ENCODE assay signal across 8 cellular contexts in the genomic region with DNA sequence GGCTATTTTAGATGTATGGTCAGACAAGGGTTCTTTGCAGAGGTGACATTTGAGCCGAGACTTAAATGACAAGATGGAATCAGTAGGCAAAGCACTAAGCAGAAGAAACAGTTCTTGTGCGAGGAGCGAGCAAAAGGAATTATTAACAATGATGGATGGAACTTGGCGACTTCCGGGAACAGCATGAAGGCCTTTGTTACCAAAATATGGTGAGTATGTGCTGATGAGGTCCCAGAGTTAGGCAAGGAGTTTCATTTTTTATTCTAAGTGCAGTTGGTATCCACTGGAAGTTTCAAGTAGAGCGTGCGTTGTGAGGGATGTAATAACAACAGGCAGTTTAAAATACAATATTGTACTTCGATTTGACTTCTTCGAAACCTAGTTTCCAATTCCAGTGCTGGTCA. TPM values are rescaled to one million over a fixed set of nuclear protein-coding genes. Genes with fewer than 3 reads are reported as not detected.
DNase-seq lines count a peak whose midpoint lies in the region; ATAC-seq and TF ChIP-seq lines count a peak whose summit lies in the region.

No MANE protein-coding gene starts in this region.

- H3K36me3 ChIP-seq in heart right ventricle (no peaks in the 10 kb centered on the region), OCI-LY7 (ENCODE audit: insufficient read depth, low read length) (peaks cover 15% of the 10 kb centered on the region), duodenal mucosa (ENCODE audit: control insufficient read depth in 1 of 2, insufficient read depth in 2 of 2, low read length in 2 of 2) (no peaks in the 10 kb centered on the region)

- H4K20me1 ChIP-seq in OCI-LY7 (ENCODE audit: insufficient read depth, low read length) = peaks cover 9% of the 10 kb centered on the region; the same call in 1 of the 2 replicates

- no peak for TF ChIP-seq CTCF in heart right ventricle (IDR thresholded peaks at IDR 0.05)
- TF ChIP-seq CTCF in OCI-LY7 (conservative IDR thresholded peaks at IDR 0.05; ENCODE audit: low read length) = no peak

- peak overlapping the region; percentile 90 for H3K4me3 Mint-ChIP-seq in natural killer cell treated with Interleukin-12 subunit alpha and Interleukin-12 subunit beta and Interleukin-15 and Interleukin-18, amount 100 ng/mL, for 72 hours

- peak overlapping the region; percentile 95 for H3K4me2 ChIP-seq in OCI-LY7 (ENCODE audit: low read length)

- CTCF ChIA-PET in OCI-LY7 (lab: Charles Lee; ENCODE audit: unreplicated experiment) = interaction anchor here (1.0 to 1.3 kb wide), 2 partner anchors 23 to 65 kb away, joined by 3 to 4 read pairs; no protein-coding TSS in a partner anchor

- intact Hi-C loops in heart right ventricle (cut with DNase I) = loop anchor here in 4 of 10 donors (5.0 to 10.0 kb wide), 3 partner anchors 57 to 129 kb away; partner anchors contain the start of genes ERAP2 (in 3 of the 4) and ERAP1 (in 1 of the 4)
- intact Hi-C loops in Right ventricle myocardium inferior (cut with DNase I) = no loop called here
- intact Hi-C loops in OCI-LY7 (cut with micrococcal nuclease; ENCODE audit: unreplicated experiment) = loop anchor here (2.0 to 5.0 kb wide), 4 partner anchors 75 to 1173 kb away; partner anchors contain the start of gene LIX1

- DNase-seq in heart right ventricle = no peak
- no peak for DNase-seq in Right ventricle myocardium inferior (ENCODE audit: missing footprints)
- DNase-seq in OCI-LY7 (ENCODE audit: low spot score) = peak; percentile 54
- DNase-seq in natural killer cell treated with Interleukin-12 subunit alpha and Interleukin-12 subunit beta and Interleukin-15 and Interleukin-18, amount 100 ng/mL, for 72 hours (ENCODE audit: low spot score) = peak; percentile 68
- DNase-seq in NCI-H1694 (lab: John Stamatoyannopoulos, UW) = no peak

- ATAC-seq in heart right ventricle (no peak), Right ventricle myocardium inferior (no peak), HG02623 (IDR thresholded peaks at IDR 0.05; ENCODE audit: unreplicated experiment) (no peak), GM18858 (IDR thresholded peaks at IDR 0.05; ENCODE audit: unreplicated experiment) (no peak)
- ATAC-seq in natural killer cell treated with Interleukin-12 subunit alpha and Interleukin-12 subunit beta and Interleukin-15 and Interleukin-18, amount 100 ng/mL, for 72 hours = no peak

- H3K4me1 Mint-ChIP-seq in natural killer cell treated with Interleukin-12 subunit alpha and Interleukin-12 subunit beta and Interleukin-15 and Interleukin-18, amount 100 ng/mL, for 72 hours (ENCODE audit: low read depth in 2 of 2) = peaks cover 59 to 71% of the 10 kb centered on the region in 2 donors

- peak overlapping the region; percentile 93 to 95 for H3K27ac Mint-ChIP-seq in natural killer cell treated with Interleukin-12 subunit alpha and Interleukin-12 subunit beta and Interleukin-15 and Interleukin-18, amount 100 ng/mL, for 72 hours

- no peaks in the 10 kb centered on the region for H3K27me3 ChIP-seq in heart right ventricle
- no peaks in the 10 kb centered on the region for H3K27me3 ChIP-seq in duodenal mucosa (ENCODE audit: control insufficient read depth in 1 of 2, insufficient read depth in 2 of 2, low read length in 2 of 2)

- H3K79me2 ChIP-seq in OCI-LY7 (ENCODE audit: insufficient read depth, low read depth, low read length) = peaks cover 61% of the 10 kb centered on the region

- H3K9me3 ChIP-seq in heart right ventricle (no peaks in the 10 kb centered on the region), OCI-LY7 (ENCODE audit: low read length) (no peaks in the 10 kb centered on the region), duodenal mucosa (ENCODE audit: control insufficient read depth in 1 of 2, low read length in 2 of 2) (no peaks in the 10 kb centered on the region)

- H3K9me3 Mint-ChIP-seq in natural killer cell treated with Interleukin-12 subunit alpha and Interleukin-12 subunit beta and Interleukin-15 and Interleukin-18, amount 100 ng/mL, for 72 hours = no peaks in the 10 kb centered on the region

- peak overlapping the region; percentile 81 for H2AFZ ChIP-seq in OCI-LY7 (ENCODE audit: low read length)

- no peaks in the 10 kb centered on the region for H3K9me2 ChIP-seq in OCI-LY7 (ENCODE audit: insufficient read depth, low read length)

- H3K27me3 Mint-ChIP-seq in natural killer cell treated with Interleukin-12 subunit alpha and Interleukin-12 subunit beta and Interleukin-15 and Interleukin-18, amount 100 ng/mL, for 72 hours = no peaks in the 10 kb centered on the region

- H3K4me1 ChIP-seq in heart right ventricle = peaks cover 0 to 59% (median 40%) of the 10 kb centered on the region in 9 donors
- peaks cover 49% of the 10 kb centered on the region for H3K4me1 ChIP-seq in OCI-LY7 (ENCODE audit: insufficient read depth, low read length, poor library complexity, severe bottlenecking)
- peaks cover 31 to 44% of the 10 kb centered on the region in 2 donors for H3K4me1 ChIP-seq in duodenal mucosa (ENCODE audit: control insufficient read depth in 1 of 2, insufficient read depth in 2 of 2, low read length in 2 of 2)

- peak overlapping the region; percentile 84 to 98 for H3K9ac ChIP-seq in duodenal mucosa (ENCODE audit: low read depth in 1 of 2, low read length in 2 of 2)

- TSS peak; percentile 84 for BruUV-seq in OCI-LY7 (replicated peaks; lab: Mats Ljungman, UMichigan)

- 1 to 2% methylated on average over 9 of the region's 9 CpGs for WGBS in heart right ventricle, 2 donors

- H3K36me3 Mint-ChIP-seq in natural killer cell treated with Interleukin-12 subunit alpha and Interleukin-12 subunit beta and Interleukin-15 and Interleukin-18, amount 100 ng/mL, for 72 hours = peaks cover 6% of the 10 kb centered on the region

- H3K4me3 ChIP-seq in heart right ventricle (peak overlapping the region; percentile 73 to 93 (median 88)), OCI-LY7 (ENCODE audit: low read depth, low read length, poor library complexity, severe bottlenecking) (peak overlapping the region; percentile 87), duodenal mucosa (ENCODE audit: low read depth in 1 of 2, low read length in 2 of 2) (peak overlapping the region; percentile 84 to 97)

- H3K27ac ChIP-seq in heart right ventricle (peak overlapping the region; percentile 94 to 99 (median 97)), OCI-LY7 (ENCODE audit: low read depth, low read length, poor library complexity, severe bottlenecking) (peak overlapping the region; percentile 98), duodenal mucosa (ENCODE audit: low read depth, low read length) (peak overlapping the region; percentile 97)

- POLR2A ChIA-PET in OCI-LY7 (lab: Charles Lee) = interaction anchor here (0.9 to 3.4 kb wide), 17 partner anchors 11 to 128 kb away, joined by 3 to 28 read pairs (median 7); partner anchors contain the start of genes ERAP1 and ERAP2

RNA-seq across cellular contexts. Expression of gene LNPEP, which starts 1.6 kb away (rescaled TPM):
- 10 to 100 TPM; 46.7 to 87.4 (median 70.0) TPM for total RNA-seq in heart right ventricle
- 1 to 10 TPM; 5.4 to 7.8 TPM for polyA plus RNA-seq in heart right ventricle
- total RNA-seq in Right ventricle myocardium inferior = 49.6 TPM
- 68.5 and 79.1 TPM in 2 replicates for total RNA-seq in OCI-LY7 (2014; rRNA removed; shearing (Covaris generic))
- 116 and 139 TPM in 2 replicates for total RNA-seq in OCI-LY7 (2022)
- 100 to 1,000 TPM; 108 to 180 TPM for total RNA-seq in natural killer cell treated with Interleukin-12 subunit alpha and Interleukin-12 subunit beta and Interleukin-15 and Interleukin-18, amount 100 ng/mL, for 72 hours

RNA-seq across cellular contexts. Expression of gene ERAP2, which starts 58.0 kb away (rescaled TPM):
- total RNA-seq in heart right ventricle = 10 to 100 TPM in 1 of 10 donors, 1 to 10 TPM in 7, under 1 TPM in 2; 0.92 to 29.7 (median 5.9) TPM
- polyA plus RNA-seq in heart right ventricle = 1 to 10 TPM; 3.0 to 5.2 TPM
- total RNA-seq in Right ventricle myocardium inferior = 6.4 TPM
- total RNA-seq in OCI-LY7 (2014; rRNA removed; shearing (Covaris generic)) = 29.3 and 35.6 TPM in 2 replicates
- total RNA-seq in OCI-LY7 (2022) = 19.5 and 26.2 TPM in 2 replicates
- 100 to 1,000 TPM; 103 to 301 TPM for total RNA-seq in natural killer cell treated with Interleukin-12 subunit alpha and Interleukin-12 subunit beta and Interleukin-15 and Interleukin-18, amount 100 ng/mL, for 72 hours

Comparison
In these comparisons a context has a peak if more than half of its experiments do, and no peak if none do; other contexts are left out.
1. DNase-seq: peak in OCI-LY7 (single experiment) and natural killer cell treated with Interleukin-12 subunit alpha and Interleukin-12 subunit beta and Interleukin-15 and Interleukin-18, amount 100 ng/mL, for 72 hours (single experiment); none in heart right ventricle (0 of 2), Right ventricle myocardium inferior (single experiment) and NCI-H1694 (single experiment).
2. Peak in every context shown above with its lines, with median percentiles within 50 percentile points of each other: H3K27ac ChIP-seq and H3K4me3 ChIP-seq.